10 cellular contexts compared by ENCODE assay signal in the genomic region with DNA sequence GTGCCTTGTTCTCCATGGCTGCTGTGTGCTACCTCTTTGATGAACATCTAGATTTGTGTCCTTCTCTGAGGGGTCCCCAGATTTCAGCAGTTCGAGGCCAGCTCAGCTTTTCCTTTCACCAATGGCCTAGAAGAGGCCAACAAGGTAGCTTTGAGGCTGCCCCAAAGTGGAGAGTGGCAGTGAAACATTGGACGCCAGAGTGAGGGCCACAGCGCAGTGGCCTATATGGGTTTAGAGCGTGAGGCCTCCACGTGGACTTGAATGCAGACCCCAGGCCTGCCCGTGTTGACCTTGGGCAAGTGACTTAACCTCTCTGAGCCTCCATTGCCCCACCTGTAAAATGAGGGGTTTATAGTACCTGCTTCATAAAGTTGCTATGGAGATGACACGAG. TPM values are rescaled to one million over a fixed set of nuclear protein-coding genes. Genes with fewer than 3 reads are reported as not detected.
DNase-seq lines count a peak whose midpoint lies in the region; ATAC-seq and TF ChIP-seq lines count a peak whose summit lies in the region.
"Had no signal": no experiment of that assay in that cellular context is flagged by ENCODE, and none has a peak within 500 bp of the region (broad histone marks: within the 10 kb centered on the region; RNA-seq: fewer than 3 reads in every experiment).

No MANE protein-coding gene starts in this region.

- peaks cover 7 to 37% (median 30%) of the 10 kb centered on the region in 3 donors for H3K4me1 ChIP-seq in esophagus squamous epithelium

- peak overlapping the region; percentile 84 to 92 for H3K4me3 Mint-ChIP-seq in CD14-positive monocyte
- peak overlapping the region; percentile 77 for H3K4me3 Mint-ChIP-seq in osteocyte (ENCODE audit: unreplicated experiment)

- DNase-seq in CD14-positive monocyte (ENCODE audit: low spot score) (no peak), esophagus squamous epithelium (lab: John Stamatoyannopoulos, UW) (no peak), osteocyte (ENCODE audit: extremely low spot score, unreplicated experiment) (peak; percentile 62), hypothalamus (lab: John Stamatoyannopoulos, UW) (no peak)
- no peak for DNase-seq in Jurkat, Clone E6-1 (ENCODE audit: low read depth, low spot score)

- H3K27ac ChIP-seq in esophagus squamous epithelium: no peak overlapping the region

- WGBS in esophagus squamous epithelium, 2 donors: 71 to 75% methylated on average over 5 to 7 of the region's 7 CpGs

- peaks cover 0 to 13% (median 0%) of the 10 kb centered on the region in 4 donors for H3K27me3 ChIP-seq in esophagus squamous epithelium

- TF ChIP-seq CTCF in CD14-positive monocyte (IDR thresholded peaks at IDR 0.05): no peak
- TF ChIP-seq CTCF in esophagus squamous epithelium (IDR thresholded peaks at IDR 0.05): no peak
- TF ChIP-seq CTCF in osteocyte (IDR thresholded peaks at IDR 0.05): no peak

- H3K36me3 Mint-ChIP-seq in CD14-positive monocyte (peaks cover 0 to 6% of the 10 kb centered on the region in 2 donors), osteocyte (ENCODE audit: unreplicated experiment) (no peaks in the 10 kb centered on the region)

- peak overlapping the region in 1 of 7 donors; percentile 15 for H3K27ac Mint-ChIP-seq in CD14-positive monocyte
- H3K27ac Mint-ChIP-seq in osteocyte (ENCODE audit: unreplicated experiment): no peak overlapping the region
- H3K27ac Mint-ChIP-seq: dendritic cell treated with granulocyte-macrophage colony-stimulating factor and Interleukin-4, amounts not matched to agents 40 ng/mL and 50 ng/mL, for 4 days had no signal

- H3K27me3 Mint-ChIP-seq in CD14-positive monocyte (ENCODE audit: low read depth in 3 of 3) (peaks cover 15 to 22% (median 18%) of the 10 kb centered on the region in 3 donors), osteocyte (ENCODE audit: unreplicated experiment) (peaks cover 2% of the 10 kb centered on the region)

- peaks cover 0 to 3% (median 0%) of the 10 kb centered on the region in 7 donors for H3K9me3 Mint-ChIP-seq in CD14-positive monocyte
- H3K9me3 Mint-ChIP-seq in osteocyte (ENCODE audit: unreplicated experiment): no peaks in the 10 kb centered on the region
- H3K9me3 Mint-ChIP-seq: dendritic cell treated with granulocyte-macrophage colony-stimulating factor and Interleukin-4, amounts not matched to agents 40 ng/mL and 50 ng/mL, for 4 days had no signal

- TF ChIP-seq POLR2A in esophagus squamous epithelium (IDR thresholded peaks at IDR 0.05): no peak

- intact Hi-C loops in CD14-positive monocyte (cut with micrococcal nuclease): no loop called here
- intact Hi-C loops in esophagus squamous epithelium (cut with DNase I): no loop called here

- peaks cover 44% of the 10 kb centered on the region for H3K4me1 Mint-ChIP-seq in CD14-positive monocyte
- H3K4me1 Mint-ChIP-seq in osteocyte (ENCODE audit: unreplicated experiment): peaks cover 25% of the 10 kb centered on the region

- H3K9me3 ChIP-seq in esophagus squamous epithelium: no peaks in the 10 kb centered on the region

- H3K4me3 ChIP-seq in Jurkat, Clone E6-1 (ENCODE audit: low read length): peak overlapping the region; percentile 55
- H3K4me3 ChIP-seq in esophagus squamous epithelium: peak overlapping the region; percentile 27 to 61 (median 49)

- no peaks in the 10 kb centered on the region for H3K36me3 ChIP-seq in esophagus squamous epithelium

- ATAC-seq in GM18520 (IDR thresholded peaks at IDR 0.05; ENCODE audit: unreplicated experiment) (no peak), HG03159 (IDR thresholded peaks at IDR 0.05; ENCODE audit: unreplicated experiment) (no peak), HG02884 (IDR thresholded peaks at IDR 0.05; ENCODE audit: unreplicated experiment) (no peak)

RNA-seq across cellular contexts. Expression of a gene that starts 11.8 kb away (rescaled TPM):
- polyA plus RNA-seq in CD14-positive monocyte: not detected
- polyA plus RNA-seq in Jurkat, Clone E6-1 (2012; ENCODE audit: insufficient read depth, insufficient read length): 3.3 TPM
- total RNA-seq in esophagus squamous epithelium: under 1 TPM in 1 of 4 donors, not detected in 3; under 0.01 TPM
- total RNA-seq in osteocyte: 0.27 and 1.5 TPM in 2 replicates
- total RNA-seq: Daoy had no signal

RNA-seq across cellular contexts. Expression of a gene that starts 28.0 kb away (rescaled TPM):
- polyA plus RNA-seq in CD14-positive monocyte: 10 to 100 TPM; 37.9 to 47.4 TPM
- polyA plus RNA-seq in Jurkat, Clone E6-1 (2012; ENCODE audit: insufficient read depth, insufficient read length): 73.5 TPM
- total RNA-seq in esophagus squamous epithelium (10 to 100 TPM; 22.8 to 38.4 (median 28.8) TPM), osteocyte (41.6 and 43.6 TPM in 2 replicates)

RNA-seq across cellular contexts. Expression of a gene that starts 32.4 kb away (rescaled TPM):
- polyA plus RNA-seq in CD14-positive monocyte: not detected
- polyA plus RNA-seq in Jurkat, Clone E6-1 (2012; ENCODE audit: insufficient read depth, insufficient read length): 1.7 TPM
- total RNA-seq in esophagus squamous epithelium (1 to 10 TPM; 2.5 to 8.8 (median 5.6) TPM), osteocyte (17.8 and 18.4 TPM in 2 replicates)
